ENCODE assay signal across 20 cellular contexts in genomic region chr2:45382744-45383143, GRCh38.
A peak's percentile ranks its signal among the peaks of the same experiment; 100 is the strongest.
DNase-seq lines count a peak whose midpoint lies in the region; ATAC-seq and TF ChIP-seq lines count a peak whose summit lies in the region.
"Had no signal": no experiment of that assay in that cellular context is flagged by ENCODE, and none has a peak within 500 bp of the region (broad histone marks: within the 10 kb centered on the region; RNA-seq: fewer than 3 reads in every experiment).

No MANE protein-coding gene starts in this region.

- H3K27me3 Mint-ChIP-seq in naive thymus-derived CD8-positive, alpha-beta T cell, result no peaks in the 10 kb centered on the region
- no peaks in the 10 kb centered on the region for H3K27me3 Mint-ChIP-seq in activated CD8-positive, alpha-beta memory T cell treated with anti-CD3 and anti-CD28 coated beads, Interleukin-2, amount 10 ng/mL, durations not matched to agents 7 days and 5 days
- H3K27me3 Mint-ChIP-seq: natural killer cell treated with Interleukin-12 subunit alpha and Interleukin-12 subunit beta and Interleukin-15 and Interleukin-18, amount 100 ng/mL, for 72 hours had no signal

- H3K27ac ChIP-seq in SK-N-SH (ENCODE audit: low read depth in 2 of 2, low read length in 1 of 2), result no peak overlapping the region
- H3K27ac ChIP-seq in fibroblast of lung (ENCODE audit: insufficient read depth, low read length), result no peak overlapping the region
- no peak overlapping the region for H3K27ac ChIP-seq in osteoblast (ENCODE audit: low read depth, low read length)
- H3K27ac ChIP-seq: coronary artery, upper lobe of right lung had no signal

- no peak for ATAC-seq in naive thymus-derived CD8-positive, alpha-beta T cell
- no peak for ATAC-seq in activated CD8-positive, alpha-beta memory T cell treated with anti-CD3 and anti-CD28 coated beads, Interleukin-2, amount 10 ng/mL, durations not matched to agents 7 days and 5 days
- ATAC-seq: esophagus mucosa; natural killer cell treated with Interleukin-12 subunit alpha and Interleukin-12 subunit beta and Interleukin-15 and Interleukin-18, amount 100 ng/mL, for 72 hours; stimulated activated effector memory CD8-positive, alpha-beta T cell treated with anti-CD3 and anti-CD28 coated beads, Interleukin-12 subunit alpha, Interleukin-12 subunit beta, amount 100 ng/mL, for 72 hours; upper lobe of right lung had no signal

- peaks cover 0 to 9% (median 5%) of the 10 kb centered on the region in 3 donors for H3K36me3 Mint-ChIP-seq in naive thymus-derived CD8-positive, alpha-beta T cell
- H3K36me3 Mint-ChIP-seq in activated CD8-positive, alpha-beta memory T cell treated with anti-CD3 and anti-CD28 coated beads, Interleukin-2, amount 10 ng/mL, durations not matched to agents 7 days and 5 days, result peaks cover 2% of the 10 kb centered on the region
- H3K36me3 Mint-ChIP-seq: stimulated activated effector memory CD8-positive, alpha-beta T cell treated with anti-CD3 and anti-CD28 coated beads, Interleukin-12 subunit alpha, Interleukin-12 subunit beta, amount 100 ng/mL, for 72 hours had no signal

- no peaks in the 10 kb centered on the region for H3K4me1 Mint-ChIP-seq in naive thymus-derived CD8-positive, alpha-beta T cell
- no peaks in the 10 kb centered on the region for H3K4me1 Mint-ChIP-seq in activated CD8-positive, alpha-beta memory T cell treated with anti-CD3 and anti-CD28 coated beads, Interleukin-2, amount 10 ng/mL, durations not matched to agents 7 days and 5 days
- H3K4me1 Mint-ChIP-seq: stimulated activated effector memory CD8-positive, alpha-beta T cell treated with anti-CD3 and anti-CD28 coated beads, Interleukin-12 subunit alpha, Interleukin-12 subunit beta, amount 100 ng/mL, for 72 hours had no signal

- H3K4me3 Mint-ChIP-seq in naive thymus-derived CD8-positive, alpha-beta T cell, result no peak overlapping the region
- H3K4me3 Mint-ChIP-seq in activated CD8-positive, alpha-beta memory T cell treated with anti-CD3 and anti-CD28 coated beads, Interleukin-2, amount 10 ng/mL, durations not matched to agents 7 days and 5 days, result no peak overlapping the region
- H3K4me3 Mint-ChIP-seq: natural killer cell treated with Interleukin-12 subunit alpha and Interleukin-12 subunit beta and Interleukin-15 and Interleukin-18, amount 100 ng/mL, for 72 hours; stimulated activated effector memory CD8-positive, alpha-beta T cell treated with anti-CD3 and anti-CD28 coated beads, Interleukin-12 subunit alpha, Interleukin-12 subunit beta, amount 100 ng/mL, for 72 hours had no signal

- DNase-seq in NCI-H1105 treated with DMSO at 0.1 percent for 48 hours (lab: John Stamatoyannopoulos, UW) (peak; percentile 17), NCI-H1105 (lab: John Stamatoyannopoulos, UW) (no peak), SK-N-SH (no peak), fibroblast of lung (ENCODE audit: low read depth in 2 of 2) (peak; percentile 43 to 57), superior temporal gyrus (ENCODE audit: extremely low spot score) (peak; percentile 27), osteoblast (ENCODE audit: insufficient read length, low spot score, missing footprints) (no peak)
- DNase-seq in naive thymus-derived CD8-positive, alpha-beta T cell, result no peak
- DNase-seq in activated CD8-positive, alpha-beta memory T cell treated with anti-CD3 and anti-CD28 coated beads, Interleukin-2, amount 10 ng/mL, durations not matched to agents 7 days and 5 days, result no peak
- DNase-seq: 8988T; activated T-cell treated with anti-CD3 and anti-CD28 coated beads, Interleukin-2, amount 50 U/mL, for 1 hour; H7; Kasumi-1; NCI-H1694; NCI-H82; T-helper 2 cell; upper lobe of right lung had no signal

- H2AFZ ChIP-seq in SK-N-SH (ENCODE audit: low read depth) (no peak overlapping the region), fibroblast of lung (ENCODE audit: low read length) (no peak overlapping the region), osteoblast (ENCODE audit: low read length) (no peak overlapping the region)

- TF ChIP-seq RAD21 in SK-N-SH (IDR thresholded peaks at IDR 0.05; ENCODE audit: low read length), result no peak

- CTCF ChIA-PET in SK-N-SH (lab: Yijun Ruan, JAX), result interaction anchor here (1.0 kb wide), 1 partner anchor 144 kb away, joined by 3 read pairs; no protein-coding TSS in a partner anchor
- CTCF ChIA-PET in activated CD8-positive, alpha-beta memory T cell treated with anti-CD3 and anti-CD28 coated beads, Interleukin-2, amount 10 ng/mL, durations not matched to agents 7 days and 5 days (lab: Charles Lee), result no interaction called here

- peaks cover 3% of the 10 kb centered on the region; the same call in 1 of the 2 replicates for H3K9me3 ChIP-seq in SK-N-SH
- no peaks in the 10 kb centered on the region for H3K9me3 ChIP-seq in fibroblast of lung (ENCODE audit: control insufficient read depth, insufficient read depth, low read depth, low read length)
- no peaks in the 10 kb centered on the region for H3K9me3 ChIP-seq in osteoblast (ENCODE audit: low read depth, low read length)
- H3K9me3 ChIP-seq: upper lobe of right lung had no signal

- H3K36me3 ChIP-seq in SK-N-SH (replicated peaks in 1 of 2; ENCODE audit: control insufficient read depth in 1 of 2, insufficient read depth in 2 of 2, low read length in 1 of 2) (peaks cover 2 to 10% of the 10 kb centered on the region in 2 experiments), fibroblast of lung (ENCODE audit: control insufficient read depth, insufficient read depth, low read length) (no peaks in the 10 kb centered on the region), osteoblast (ENCODE audit: insufficient read depth, low read length) (no peaks in the 10 kb centered on the region)
- H3K36me3 ChIP-seq: upper lobe of right lung had no signal

- WGBS in SK-N-SH (ENCODE audit: low lambda C conversion rate), result 96% methylated on average over 1 of the region's 1 CpG

- POLR2A ChIA-PET in SK-N-SH (lab: Yijun Ruan, JAX), result no interaction called here
- POLR2A ChIA-PET in naive thymus-derived CD8-positive, alpha-beta T cell (lab: Charles Lee), result no interaction called here

- H3K4me3 ChIP-seq in SK-N-SH (ENCODE audit: low read depth in 2 of 2, low read length in 1 of 2) (no peak overlapping the region), fibroblast of lung (replicated peaks in 1 of 4; ENCODE audit: control extremely low read depth in 1 of 4, insufficient read depth in 1 of 4, low read depth in 3 of 4, low read length in 4 of 4) (no peak overlapping the region), osteoblast (ENCODE audit: insufficient read depth, low read length) (no peak overlapping the region)
- H3K4me3 ChIP-seq: coronary artery, upper lobe of right lung had no signal

- H3K4me2 ChIP-seq in SK-N-SH (no peak overlapping the region), fibroblast of lung (ENCODE audit: extremely low read depth, insufficient read depth, low read length) (no peak overlapping the region), osteoblast (ENCODE audit: insufficient read depth, low read length) (no peak overlapping the region)

- H3K79me2 ChIP-seq in SK-N-SH (ENCODE audit: insufficient read depth) (no peaks in the 10 kb centered on the region), fibroblast of lung (ENCODE audit: control insufficient read depth, insufficient read depth, low read length) (no peaks in the 10 kb centered on the region), osteoblast (ENCODE audit: insufficient read depth, low read length) (no peaks in the 10 kb centered on the region)

- no peak overlapping the region for H3K9ac ChIP-seq in SK-N-SH
- no peak overlapping the region for H3K9ac ChIP-seq in fibroblast of lung (ENCODE audit: insufficient read depth, low read length)

- H3K27me3 ChIP-seq in SK-N-SH (ENCODE audit: insufficient read depth), result no peaks in the 10 kb centered on the region
- no peaks in the 10 kb centered on the region for H3K27me3 ChIP-seq in fibroblast of lung (ENCODE audit: control insufficient read depth, insufficient read depth, low read length)
- no peaks in the 10 kb centered on the region for H3K27me3 ChIP-seq in osteoblast (ENCODE audit: insufficient read depth, low read length)
- H3K27me3 ChIP-seq: upper lobe of right lung had no signal

- H3F3A ChIP-seq in SK-N-SH (replicated peaks; ENCODE audit: insufficient read depth), result no peaks in the 10 kb centered on the region

- H4K20me1 ChIP-seq in SK-N-SH (ENCODE audit: insufficient read depth), result no peaks in the 10 kb centered on the region
- H4K20me1 ChIP-seq in fibroblast of lung (ENCODE audit: control insufficient read depth, extremely low read depth, insufficient read depth, low read length), result no peaks in the 10 kb centered on the region
- H4K20me1 ChIP-seq in osteoblast (ENCODE audit: insufficient read depth, low read length), result no peaks in the 10 kb centered on the region

- TF ChIP-seq CTCF in SK-N-SH (IDR thresholded peaks at IDR 0.05) (no peak), fibroblast of lung (conservative IDR thresholded peaks at IDR 0.05 in 1 of 2, IDR thresholded peaks at IDR 0.05 in 1 of 2; ENCODE audit: low read depth in 1 of 2, low read length in 2 of 2) (no peak), osteoblast (IDR thresholded peaks at IDR 0.05; ENCODE audit: extremely low read depth, low read depth, low read length) (no peak)

- H3K27ac Mint-ChIP-seq in naive thymus-derived CD8-positive, alpha-beta T cell, result peak overlapping the region in 1 of 10 donors; percentile 34
- H3K27ac Mint-ChIP-seq in activated CD8-positive, alpha-beta memory T cell treated with anti-CD3 and anti-CD28 coated beads, Interleukin-2, amount 10 ng/mL, durations not matched to agents 7 days and 5 days, result no peak overlapping the region
- H3K27ac Mint-ChIP-seq: natural killer cell treated with Interleukin-12 subunit alpha and Interleukin-12 subunit beta and Interleukin-15 and Interleukin-18, amount 100 ng/mL, for 72 hours; stimulated activated effector memory CD8-positive, alpha-beta T cell treated with anti-CD3 and anti-CD28 coated beads, Interleukin-12 subunit alpha, Interleukin-12 subunit beta, amount 100 ng/mL, for 72 hours had no signal

- no peaks in the 10 kb centered on the region for H3K9me3 Mint-ChIP-seq in naive thymus-derived CD8-positive, alpha-beta T cell
- H3K9me3 Mint-ChIP-seq in activated CD8-positive, alpha-beta memory T cell treated with anti-CD3 and anti-CD28 coated beads, Interleukin-2, amount 10 ng/mL, durations not matched to agents 7 days and 5 days (ENCODE audit: low read depth), result no peaks in the 10 kb centered on the region
- H3K9me3 Mint-ChIP-seq: natural killer cell treated with Interleukin-12 subunit alpha and Interleukin-12 subunit beta and Interleukin-15 and Interleukin-18, amount 100 ng/mL, for 72 hours; stimulated activated effector memory CD8-positive, alpha-beta T cell treated with anti-CD3 and anti-CD28 coated beads, Interleukin-12 subunit alpha, Interleukin-12 subunit beta, amount 100 ng/mL, for 72 hours had no signal

- no peak for TF ChIP-seq EP300 in SK-N-SH (IDR thresholded peaks at IDR 0.05; ENCODE audit: borderline replicate concordance in 1 of 2, low read depth in 1 of 2, low read length in 1 of 2)

- H3K4me1 ChIP-seq in SK-N-SH (ENCODE audit: control insufficient read depth in 1 of 2, insufficient read depth in 2 of 2, low read depth in 1 of 2, low read length in 1 of 2) (peaks cover 0 to 8% of the 10 kb centered on the region in 2 experiments; a peak in 2 of 4 replicates), fibroblast of lung (ENCODE audit: control insufficient read depth, extremely low read depth, insufficient read depth, low read length) (no peaks in the 10 kb centered on the region), osteoblast (ENCODE audit: insufficient read depth, low read length) (peaks cover 10% of the 10 kb centered on the region)
- H3K4me1 ChIP-seq: upper lobe of right lung had no signal

- H3K9me2 ChIP-seq in SK-N-SH, result no peaks in the 10 kb centered on the region

Comparison
In these comparisons a context has a peak if more than half of its experiments do, and no peak if none do; other contexts are left out.
1. DNase-seq: peak in NCI-H1105 treated with DMSO at 0.1 percent for 48 hours (single experiment), fibroblast of lung (2 of 2) and superior temporal gyrus (single experiment); none in NCI-H1105 (single experiment), SK-N-SH (single experiment), naive thymus-derived CD8-positive, alpha-beta T cell (0 of 10), activated CD8-positive, alpha-beta memory T cell treated with anti-CD3 and anti-CD28 coated beads, Interleukin-2, amount 10 ng/mL, durations not matched to agents 7 days and 5 days (single experiment) and osteoblast (single experiment).